In the genomic region with DNA sequence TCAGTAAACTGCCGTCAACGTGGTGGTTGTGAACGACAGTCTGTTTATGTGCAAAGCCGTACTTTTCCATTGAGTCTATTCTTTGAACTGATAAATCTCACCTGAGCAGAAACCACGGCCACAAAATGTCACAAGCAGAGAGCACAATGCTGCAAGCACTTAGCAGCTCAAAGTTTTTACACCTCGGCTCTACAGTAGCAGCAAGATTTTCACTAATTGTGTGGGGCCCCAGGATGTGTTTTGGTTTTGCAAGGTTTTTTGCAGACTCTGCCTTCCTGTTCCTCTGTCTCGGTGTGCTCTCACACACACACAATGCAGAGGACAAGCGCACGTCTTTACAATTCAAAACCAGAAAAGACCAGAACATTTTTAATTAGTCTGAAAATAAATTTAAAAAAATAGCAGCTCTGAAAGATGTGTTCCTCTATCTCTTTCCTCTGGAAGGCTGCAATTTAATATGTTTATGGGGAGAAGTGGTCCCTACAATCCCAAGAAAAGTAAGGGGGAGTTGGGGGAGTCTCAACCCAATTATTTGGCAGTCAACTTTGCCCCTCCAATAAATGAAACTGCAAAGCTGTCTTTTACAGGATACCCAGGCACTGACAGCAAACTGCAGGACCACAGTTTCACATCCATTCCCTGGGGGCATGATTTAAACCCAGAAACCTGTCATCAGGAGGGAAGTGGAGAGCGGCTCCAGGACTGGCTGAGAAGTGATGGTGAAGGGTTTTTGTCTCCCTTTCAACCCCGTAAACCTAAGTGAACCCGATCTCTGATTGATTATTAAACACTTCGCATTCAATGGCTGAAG, we compare ENCODE assay signal across 8 cellular contexts.
DNase-seq lines count a peak whose midpoint lies in the region; ATAC-seq and TF ChIP-seq lines count a peak whose summit lies in the region.

No MANE protein-coding gene starts in this region.

- H3K4me3 Mint-ChIP-seq in T-helper 1 cell treated with Interleukin-12 subunit alpha and Interleukin-12 subunit beta and Interleukin-4 antibody, amounts not matched to agents 30 μg/mL and 1 μg/mL, for 36 hours: peak overlapping the region; percentile 45

- in situ Hi-C loops in GM13976 (cut with MboI; ENCODE audit: low sequenced_read_pairs, unreplicated experiment): no loop called here

- H3K27ac ChIP-seq in esophagus (ENCODE audit: low read depth in 2 of 2, low read length in 1 of 2): peak overlapping the region; percentile 8 to 21

- no peaks in the 10 kb centered on the region for H3K27me3 ChIP-seq in esophagus (ENCODE audit: control insufficient read depth in 1 of 2, insufficient read depth in 2 of 2, low read length in 2 of 2)

- ATAC-seq in GM19025 (IDR thresholded peaks at IDR 0.05; ENCODE audit: low read depth, unreplicated experiment): peak; percentile 63
- peak; percentile 71 for ATAC-seq in HG03039 (IDR thresholded peaks at IDR 0.05; ENCODE audit: unreplicated experiment)

- H3K9me3 Mint-ChIP-seq in T-helper 1 cell treated with Interleukin-12 subunit alpha and Interleukin-12 subunit beta and Interleukin-4 antibody, amounts not matched to agents 30 μg/mL and 1 μg/mL, for 36 hours: peaks cover 15% of the 10 kb centered on the region

- no peak overlapping the region for H3K4me3 ChIP-seq in esophagus (ENCODE audit: low read depth in 1 of 2, low read length in 2 of 2)

- peak; percentile 4 for DNase-seq in stimulated activated naive CD4-positive, alpha-beta T cell treated with Interleukin-2 at 50 U/mL for 16 hours (lab: John Stamatoyannopoulos, UW)
- DNase-seq in NCI-H1694 treated with DMSO at 0.1 percent for 48 hours (lab: John Stamatoyannopoulos, UW): no peak
- no peak for DNase-seq in GM03348 (ENCODE audit: low spot score)
- no peak for DNase-seq in GM13976 (ENCODE audit: low spot score)

- H3K4me1 ChIP-seq in esophagus (ENCODE audit: control insufficient read depth in 2 of 2, insufficient read depth in 2 of 2, low read length in 1 of 2): peaks cover 0 to 1% of the 10 kb centered on the region in 2 donors

- no peaks in the 10 kb centered on the region for H3K27me3 Mint-ChIP-seq in T-helper 1 cell treated with Interleukin-12 subunit alpha and Interleukin-12 subunit beta and Interleukin-4 antibody, amounts not matched to agents 30 μg/mL and 1 μg/mL, for 36 hours (ENCODE audit: low read depth)

- peaks cover 69% of the 10 kb centered on the region for H3K4me1 Mint-ChIP-seq in T-helper 1 cell treated with Interleukin-12 subunit alpha and Interleukin-12 subunit beta and Interleukin-4 antibody, amounts not matched to agents 30 μg/mL and 1 μg/mL, for 36 hours (ENCODE audit: low read depth)

- H3K36me3 ChIP-seq in esophagus (ENCODE audit: control insufficient read depth in 2 of 2, insufficient read depth in 2 of 2, low read length in 1 of 2): no peaks in the 10 kb centered on the region

- H3K27ac Mint-ChIP-seq in T-helper 1 cell treated with Interleukin-12 subunit alpha and Interleukin-12 subunit beta and Interleukin-4 antibody, amounts not matched to agents 30 μg/mL and 1 μg/mL, for 36 hours: peak overlapping the region; percentile 79

- H3K36me3 Mint-ChIP-seq in T-helper 1 cell treated with Interleukin-12 subunit alpha and Interleukin-12 subunit beta and Interleukin-4 antibody, amounts not matched to agents 30 μg/mL and 1 μg/mL, for 36 hours (ENCODE audit: low read depth): peaks cover 13% of the 10 kb centered on the region

- WGBS in esophagus, 2 donors: 41 to 45% methylated on average over 13 of the region's 13 CpGs

- TF ChIP-seq CTCF in GM13976 (IDR thresholded peaks at IDR 0.05; ENCODE audit: borderline replicate concordance, control extremely low read depth, extremely low read depth, insufficient read depth, missing control alignments): no peak

- no peaks in the 10 kb centered on the region for H3K9me3 ChIP-seq in esophagus (ENCODE audit: control insufficient read depth in 2 of 2, insufficient read depth in 1 of 2, low read depth in 1 of 2, low read length in 1 of 2)
